In genomic region chr16:79336437-79337229, GRCh38 we compare ENCODE assay signal across 26 cellular contexts.
"Had no signal": no experiment of that assay in that cellular context is flagged by ENCODE, and none has a peak within 500 bp of the region (broad histone marks: within the 10 kb centered on the region; RNA-seq: fewer than 3 reads in every experiment).

No MANE protein-coding gene starts in this region.

- H3K4me3 ChIP-seq: breast epithelium, lower lobe of right lung, vagina had no signal

- H3K4me1 ChIP-seq: breast epithelium, lower lobe of right lung had no signal

- H3K9me3 ChIP-seq: breast epithelium, lower lobe of right lung, vagina had no signal

- H3K36me3 ChIP-seq: breast epithelium, lower lobe of right lung, vagina had no signal

- DNase-seq: activated CD4-positive, alpha-beta memory T cell treated with anti-CD3 and anti-CD28 coated beads for 36 hours; activated CD4-positive, alpha-beta T cell treated with anti-CD3 and anti-CD28 coated beads, Interleukin-2, amount 10 ng/mL, durations not matched to agents 24 days and 14 days; activated CD4-positive, CD25-positive, alpha-beta regulatory T cell treated with anti-CD3 and anti-CD28 coated beads, Interleukin-2, amount 50 U/mL, for 72 hours; activated CD8-positive, alpha-beta memory T cell treated with anti-CD3 and anti-CD28 coated beads, Interleukin-2, amount 50 U/mL, for 4 hours; activated gamma-delta T cell; activated naive CD4-positive, alpha-beta T cell treated with anti-CD3 and anti-CD28 coated beads, Interleukin-2, amount 50 U/mL, for 16 hours; activated T-cell treated with anti-CD3 and anti-CD28 coated beads, Interleukin-2, amount 50 U/mL, for 24 hours; amniotic stem cell; central memory CD4-positive, alpha-beta T cell; effector CD8-positive, alpha-beta T cell; hypothalamus; immature natural killer cell; kidney; left colon; lower lobe of right lung; mesendoderm; posterior cingulate gyrus; right cardiac atrium; stimulated activated CD4-positive, alpha-beta T cell treated with anti-CD3 and anti-CD28 coated beads, Interleukin-4, amount 100 ng/mL, for 1 hour; stimulated activated naive CD8-positive, alpha-beta T cell treated with anti-CD3 and anti-CD28 coated beads, Interleukin-15, Interleukin-2, amounts not matched to agents 100 U/mL and 50 U/mL, for 24 hours; T-helper 17 cell; T1000 had no signal

- H3K27me3 ChIP-seq: breast epithelium, vagina had no signal

- H3K27ac ChIP-seq: breast epithelium, epithelial cell of prostate, lower lobe of right lung, vagina had no signal

- ATAC-seq: left colon; lower lobe of right lung; natural killer cell treated with Interleukin-12 subunit alpha and Interleukin-12 subunit beta and Interleukin-15 and Interleukin-18, amount 100 ng/mL, for 72 hours; right cardiac atrium; stimulated activated naive CD8-positive, alpha-beta T cell treated with anti-CD3 and anti-CD28 coated beads, Interleukin-15, Interleukin-2, amounts not matched to agents 100 U/mL and 50 U/mL, for 24 hours; T-helper 17 cell had no signal
